Comparison of ENCODE assay signal across 2 cellular contexts in genomic region chr11:8573750-8574149, GRCh38.
TF ChIP-seq lines count a peak whose summit lies in the region.

No MANE protein-coding gene starts in this region.

TF ChIP-seq in HEK293, 187 proteins besides CTCF, POLR2A, EP300 and RAD21:
- TF ChIP-seq ZNF146 (tag by site-specific recombination; IDR thresholded peaks at IDR 0.05) (0 out of 2 replicates have a peak, but pooled peaks have one; percentile 19), ZNF785 (tag by site-specific recombination; IDR thresholded peaks at IDR 0.05) (no peak), ZNF280C (tag by site-specific recombination; IDR thresholded peaks at IDR 0.05) (no peak), GFI1B (tag by site-specific recombination; IDR thresholded peaks at IDR 0.05) (no peak)

TF ChIP-seq in GM12878, 131 proteins besides CTCF, POLR2A, EP300 and RAD21:
- TF ChIP-seq IKZF1 (conservative IDR thresholded peaks at IDR 0.05) = no peak
- TF ChIP-seq ASH2L (IDR thresholded peaks at IDR 0.05; ENCODE audit: borderline replicate concordance, low read depth) = no peak
- 0 out of 2 replicates have a peak, but pooled peaks have one; percentile 13 for TF ChIP-seq RUNX3 (IDR thresholded peaks at IDR 0.05; ENCODE audit: low read length)
- TF ChIP-seq NRF1 (conservative IDR thresholded peaks at IDR 0.05; ENCODE audit: low read depth, low read length) = no peak
- TF ChIP-seq PAX5 (IDR thresholded peaks at IDR 0.05; ENCODE audit: borderline replicate concordance, low read depth, low read length) = no peak
